In genomic region chr12:67280088-67280487, GRCh38 we compare ENCODE assay signal across 21 cellular contexts. TPM values are rescaled to one million over a fixed set of nuclear protein-coding genes. Genes with fewer than 3 reads are reported as not detected.
A peak's percentile ranks its signal among the peaks of the same experiment; 100 is the strongest.
DNase-seq lines count a peak whose midpoint lies in the region; ATAC-seq, FAIRE-seq and TF ChIP-seq lines count a peak whose summit lies in the region.
"Had no signal": no experiment of that assay in that cellular context is flagged by ENCODE, and none has a peak within 500 bp of the region (broad histone marks: within the 10 kb centered on the region; RNA-seq: fewer than 3 reads in every experiment).

No MANE protein-coding gene starts in this region.

- no peaks in the 10 kb centered on the region for H3K9me1 ChIP-seq in K562 (ENCODE audit: control insufficient read depth, insufficient read depth, low read length)

- peaks cover 35% of the 10 kb centered on the region for H4K20me1 ChIP-seq in HepG2 (ENCODE audit: insufficient read depth, low read length)
- peaks cover 10% of the 10 kb centered on the region; the same call in 1 of the 2 replicates for H4K20me1 ChIP-seq in K562 (replicated peaks; ENCODE audit: control insufficient read depth, insufficient read depth, low read length)

- H3K4me2 ChIP-seq in HepG2 (ENCODE audit: low read depth, low read length) (no peak overlapping the region), K562 (ENCODE audit: insufficient read depth, low read length) (no peak overlapping the region)
- H3K4me2 ChIP-seq: BLaER1 had no signal

- no peak overlapping the region for H3K9ac ChIP-seq in HepG2 (ENCODE audit: insufficient read depth, low read depth, low read length)
- H3K9ac ChIP-seq in K562 (ENCODE audit: insufficient read depth in 1 of 2, low read depth in 2 of 2, low read length in 2 of 2), result no peak overlapping the region
- H3K9ac ChIP-seq: BLaER1 had no signal

- no TSS peak for BruUV-seq in HepG2 (replicated peaks; lab: Mats Ljungman, UMichigan)
- no TSS peak for BruUV-seq in K562 (replicated peaks; lab: Mats Ljungman, UMichigan)

- H2AFZ ChIP-seq in HepG2 (ENCODE audit: low read length) (no peak overlapping the region), K562 (ENCODE audit: low read depth, low read length) (no peak overlapping the region)

- H3K27ac ChIP-seq in HepG2 (ENCODE audit: extremely low read length, insufficient read depth, low read length), result no peak overlapping the region
- no peak overlapping the region for H3K27ac ChIP-seq in right lobe of liver
- no peak overlapping the region for H3K27ac ChIP-seq in K562 (ENCODE audit: extremely low read depth, low read depth, low read length)
- H3K27ac ChIP-seq: 22Rv1, BLaER1 had no signal

- no peak for FAIRE-seq in HepG2 (lab: Jason Lieb, UNC)
- no peak for FAIRE-seq in K562 (lab: Jason Lieb, UNC)
- FAIRE-seq: GM12892, HTR-8/SVneo had no signal

- H3K79me2 ChIP-seq in HepG2 (ENCODE audit: insufficient read depth, low read length) (peaks cover 79% of the 10 kb centered on the region), K562 (ENCODE audit: control insufficient read depth, insufficient read depth, low read length) (peaks cover 91% of the 10 kb centered on the region)

- CTCF ChIA-PET in HepG2 (lab: Yijun Ruan, JAX; ENCODE audit: low intra/inter-chr PET ratio, low total read pairs), result no interaction called here
- CTCF ChIA-PET in K562 (lab: Yijun Ruan, JAX; ENCODE audit: low intra/inter-chr PET ratio), result no interaction called here

- POLR2A ChIA-PET in HepG2 (lab: Yijun Ruan, JAX) (no interaction called here), K562 (lab: Yijun Ruan, JAX) (interaction anchor here (1.9 to 3.5 kb wide), 2 partner anchors 7 to 10 kb away, joined by 5 to 27 read pairs; partner anchors contain the start of gene CAND1)

- TF ChIP-seq POLR2A in HepG2 (IDR thresholded peaks at IDR 0.05; ENCODE audit: insufficient read depth in 1 of 2, low read depth in 2 of 2, low read length in 2 of 2) (no peak), right lobe of liver (IDR thresholded peaks at IDR 0.05) (no peak), K562 (conservative IDR thresholded peaks at IDR 0.05) (no peak)

- intact Hi-C loops in HepG2 (cut with micrococcal nuclease; ENCODE audit: unreplicated experiment), result no loop called here
- intact Hi-C loops in right lobe of liver (cut with DNase I), result no loop called here
- intact Hi-C loops in K562 (cut with micrococcal nuclease), result no loop called here
- intact Hi-C loops in head of caudate nucleus (cut with DNase I), result no loop called here

- no peak overlapping the region for H3K4me3 Mint-ChIP-seq in nephron progenitor cell
- no peak overlapping the region for H3K4me3 Mint-ChIP-seq in activated T-cell treated with anti-CD3 and anti-CD28 coated beads, Interleukin-2, amount 50 U/mL, for 24 hours
- H3K4me3 Mint-ChIP-seq: CD14-positive monocyte, HFFc6 had no signal

- DNase-seq in HepG2 (ENCODE audit: low spot score) (no peak), right lobe of liver (no peak), K562 (ENCODE audit: extremely low read depth in 1 of 4, low spot score in 3 of 4) (no peak), nephron progenitor cell (no peak), HUDEP-2 (lab: John Stamatoyannopoulos, UW; ENCODE audit: unreplicated experiment in 76 of 76) (no peak), head of caudate nucleus (no peak)
- DNase-seq in activated T-cell treated with anti-CD3 and anti-CD28 coated beads, Interleukin-2, amount 50 U/mL, for 24 hours, result no peak
- DNase-seq: CD4-positive, alpha-beta memory T cell; DMS153; DMS79; GDM1; GOT3; H7; HFFc6; KBM-7 had no signal

- TF ChIP-seq RAD21 in HepG2 (CRISPR knock-in tag; IDR thresholded peaks at IDR 0.05), result no peak
- no peak for TF ChIP-seq RAD21 in K562 (CRISPR knock-in tag; conservative IDR thresholded peaks at IDR 0.05 in 1 of 2, IDR thresholded peaks at IDR 0.05 in 1 of 2)

- H3K9me3 ChIP-seq in HepG2 (ENCODE audit: low read length) (no peaks in the 10 kb centered on the region), right lobe of liver (no peaks in the 10 kb centered on the region), K562 (replicated peaks; ENCODE audit: control insufficient read depth, insufficient read depth, low read depth, low read length) (no peaks in the 10 kb centered on the region)
- H3K9me3 ChIP-seq: BLaER1 had no signal

- peaks cover 25% of the 10 kb centered on the region for H3K4me1 Mint-ChIP-seq in nephron progenitor cell
- H3K4me1 Mint-ChIP-seq in activated T-cell treated with anti-CD3 and anti-CD28 coated beads, Interleukin-2, amount 50 U/mL, for 24 hours (ENCODE audit: low read depth), result peaks cover 77% of the 10 kb centered on the region

- H3K27ac Mint-ChIP-seq in nephron progenitor cell, result peak overlapping the region; percentile 78
- no peak overlapping the region for H3K27ac Mint-ChIP-seq in activated T-cell treated with anti-CD3 and anti-CD28 coated beads, Interleukin-2, amount 50 U/mL, for 24 hours
- H3K27ac Mint-ChIP-seq: HFFc6 had no signal

- TF ChIP-seq CTCF in HepG2 (CRISPR knock-in tag; IDR thresholded peaks at IDR 0.05) (no peak), right lobe of liver (IDR thresholded peaks at IDR 0.05) (no peak), K562 (IDR thresholded peaks at IDR 0.05 in 2 of 3, conservative IDR thresholded peaks at IDR 0.05 in 1 of 3; ENCODE audit: insufficient read depth in 2 of 3, low read depth in 1 of 3, low read length in 3 of 3) (no peak), nephron progenitor cell (IDR thresholded peaks at IDR 0.05) (no peak)

- peaks cover 72% of the 10 kb centered on the region for H3K36me3 Mint-ChIP-seq in nephron progenitor cell (ENCODE audit: low read depth)
- peaks cover 78% of the 10 kb centered on the region for H3K36me3 Mint-ChIP-seq in activated T-cell treated with anti-CD3 and anti-CD28 coated beads, Interleukin-2, amount 50 U/mL, for 24 hours (ENCODE audit: low read depth)

- H3K4me1 ChIP-seq in HepG2 (ENCODE audit: insufficient read depth, low read length) (peaks cover 12% of the 10 kb centered on the region), right lobe of liver (peaks cover 0 to 25% (median 3%) of the 10 kb centered on the region in 4 donors), K562 (replicated peaks in 1 of 2; ENCODE audit: control insufficient read depth in 2 of 2, insufficient read depth in 2 of 2, low read length in 2 of 2) (peaks cover 0 to 9% of the 10 kb centered on the region in 2 experiments; a peak in 2 of 5 replicates)
- H3K4me1 ChIP-seq: BLaER1 had no signal

- H3K9me3 Mint-ChIP-seq in nephron progenitor cell, result no peaks in the 10 kb centered on the region
- H3K9me3 Mint-ChIP-seq in activated T-cell treated with anti-CD3 and anti-CD28 coated beads, Interleukin-2, amount 50 U/mL, for 24 hours, result no peaks in the 10 kb centered on the region
- H3K9me3 Mint-ChIP-seq: CD14-positive monocyte; CD4-positive, alpha-beta memory T cell; HFFc6 had no signal

- 82% methylated on average over 4 of the region's 4 CpGs for WGBS in HepG2 (ENCODE audit: low lambda C conversion rate)
- 46% methylated on average over 4 of the region's 4 CpGs for WGBS in right lobe of liver (ENCODE audit: insufficient coverage, low coverage, low lambda C conversion rate, missing lambda C conversion rate)
- WGBS in K562 (ENCODE audit: insufficient coverage, low coverage, missing lambda C conversion rate), result 64% methylated on average over 4 of the region's 4 CpGs

- ATAC-seq in HepG2 (no peak), right lobe of liver (no peak), K562 (no peak)
- ATAC-seq: HCT116 had no signal

- no peaks in the 10 kb centered on the region for H3K27me3 Mint-ChIP-seq in nephron progenitor cell (ENCODE audit: low read depth, poor library complexity)
- H3K27me3 Mint-ChIP-seq in activated T-cell treated with anti-CD3 and anti-CD28 coated beads, Interleukin-2, amount 50 U/mL, for 24 hours, result no peaks in the 10 kb centered on the region
- H3K27me3 Mint-ChIP-seq: CD4-positive, alpha-beta memory T cell had no signal

- H3K4me3 ChIP-seq in HepG2 (replicated peaks in 1 of 3; ENCODE audit: insufficient read depth in 1 of 3, low read depth in 2 of 3, low read length in 3 of 3) (no peak overlapping the region), right lobe of liver (no peak overlapping the region), K562 (no peak overlapping the region)
- H3K4me3 ChIP-seq: BLaER1 had no signal

- in situ Hi-C loops in HepG2 (cut with HindIII; ENCODE audit: extremely low pct_ligation_motif_present, low pct_unique_long_range_greater_than_20kb), result no loop called here
- in situ Hi-C loops in K562 (cut with MboI), result no loop called here

- H3K27me3 ChIP-seq in HepG2 (ENCODE audit: control insufficient read depth in 1 of 2, insufficient read depth in 2 of 2, low read length in 2 of 2) (no peaks in the 10 kb centered on the region), right lobe of liver (no peaks in the 10 kb centered on the region), K562 (ENCODE audit: control insufficient read depth in 2 of 2, insufficient read depth in 2 of 2, low read length in 2 of 2) (no peaks in the 10 kb centered on the region)
- H3K27me3 ChIP-seq: BLaER1 had no signal

- no peak for TF ChIP-seq EP300 in HepG2 (IDR thresholded peaks at IDR 0.05; ENCODE audit: low read depth in 2 of 2, low read length in 2 of 2)
- no peak for TF ChIP-seq EP300 in HepG2 (CRISPR knock-in tag; IDR thresholded peaks at IDR 0.05; ENCODE audit: borderline replicate concordance)
- TF ChIP-seq EP300 in K562 (IDR thresholded peaks at IDR 0.05; ENCODE audit: low read length), result no peak

- H3K36me3 ChIP-seq in HepG2 (replicated peaks in 1 of 2; ENCODE audit: control insufficient read depth in 1 of 2, insufficient read depth in 2 of 2, low read length in 2 of 2), result peaks cover 2 to 21% of the 10 kb centered on the region in 2 experiments; a peak in 3 of 5 replicates
- peaks cover 0 to 13% (median 0%) of the 10 kb centered on the region in 4 donors for H3K36me3 ChIP-seq in right lobe of liver
- peaks cover 58% of the 10 kb centered on the region for H3K36me3 ChIP-seq in K562 (ENCODE audit: control insufficient read depth, insufficient read depth, low read length)

RNA-seq across cellular contexts. Expression of gene CAND1, which starts 10.9 kb away (rescaled TPM):
- total RNA-seq in HepG2 (2016; rRNA removed; fragmentation: Illumina TruSeq; extraction: Trizol), result 138 and 241 TPM in 2 replicates
- 6.2 and 6.5 TPM in 2 replicates for total RNA-seq in HepG2 (2016; cell fraction: cytosol; rRNA removed; fragmentation: Illumina TruSeq; extraction: Trizol; ENCODE audit: low read depth)
- total RNA-seq in HepG2 (2016; cell fraction: insoluble cytoplasmic fraction; rRNA removed; fragmentation: Illumina TruSeq; extraction: Trizol), result 141 and 235 TPM in 2 replicates
- total RNA-seq in HepG2 (2016; cell fraction: membrane; rRNA removed; fragmentation: Illumina TruSeq; extraction: Trizol), result 43.2 and 45.5 TPM in 2 replicates
- 120 and 125 TPM in 2 replicates for total RNA-seq in HepG2 (2016; cell fraction: nucleus; rRNA removed; fragmentation: Illumina TruSeq; extraction: Trizol)
- 39.2 and 56.2 TPM in 2 replicates for polyA plus RNA-seq in HepG2 (2011; rRNA removed)
- 13.0 and 22.8 TPM in 2 replicates for polyA plus RNA-seq in HepG2 (2011; cell fraction: cytosol; rRNA removed)
- 25.8 and 28.3 TPM in 2 replicates for polyA plus RNA-seq in HepG2 (2011; cell fraction: nucleus; rRNA removed)
- polyA plus RNA-seq in HepG2 (2012), result 44.9 and 55.6 TPM in 2 replicates
- polyA plus RNA-seq in HepG2 (2016; cell fraction: cytosol; fragmentation: Illumina TruSeq; extraction: Trizol; ENCODE audit: low read depth), result 2.3 and 3.2 TPM in 2 replicates
- 90.7 and 101 TPM in 2 replicates for polyA plus RNA-seq in HepG2 (2016; cell fraction: insoluble cytoplasmic fraction; fragmentation: Illumina TruSeq; extraction: Trizol; ENCODE audit: low read depth)
- 8.6 and 11.2 TPM in 2 replicates for polyA plus RNA-seq in HepG2 (2016; cell fraction: membrane; fragmentation: Illumina TruSeq; extraction: Trizol; ENCODE audit: low read depth)
- polyA plus RNA-seq in HepG2 (2016; cell fraction: nucleus; fragmentation: Illumina TruSeq; extraction: Trizol; ENCODE audit: insufficient read depth, low read depth), result 71.6 and 74.8 TPM in 2 replicates
- polyA minus RNA-seq in HepG2 (2011; rRNA and poly(A)+ RNA removed; ENCODE audit: low replicate concordance), result 52.6 and 81.8 TPM in 2 replicates
- polyA minus RNA-seq in HepG2 (2011; cell fraction: cytosol; rRNA and poly(A)+ RNA removed), result 51.5 and 58.3 TPM in 2 replicates
- polyA minus RNA-seq in HepG2 (2011; cell fraction: nucleus; rRNA and poly(A)+ RNA removed), result 143 and 156 TPM in 2 replicates
- total RNA-seq in right lobe of liver, result 10 to 100 TPM; 29.3 to 64.4 (median 57.6) TPM
- total RNA-seq in K562 (2011; cell fraction: chromatin; rRNA removed; ENCODE audit: low replicate concordance), result 52.0 and 222 TPM in 2 replicates
- 26.5 and 37.0 TPM in 2 replicates for total RNA-seq in K562 (2011; cell fraction: nucleolus; rRNA removed)
- total RNA-seq in K562 (2011; cell fraction: nucleoplasm; rRNA removed), result 70.0 and 96.4 TPM in 2 replicates
- total RNA-seq in K562 (2014; rRNA removed), result 77.5 and 97.2 TPM in 2 replicates
- 116 and 127 TPM in 2 replicates for total RNA-seq in K562 (2014; rRNA removed; fragmentation: Illumina TruSeq; extraction: Trizol)
- total RNA-seq in K562 (2015; rRNA removed; fragmentation: Illumina TruSeq; extraction: Trizol), result 72.7 and 80.0 TPM in 2 replicates
- 142 and 144 TPM in 2 replicates for total RNA-seq in K562 (2021)
- 134 and 167 TPM in 2 replicates for polyA plus RNA-seq in K562 (2011; rRNA removed)
- polyA plus RNA-seq in K562 (2011; cell fraction: cytosol; rRNA removed), result 20.3 and 40.9 TPM in 2 replicates
- polyA plus RNA-seq in K562 (2011; cell fraction: nucleus; rRNA removed), result 42.3 and 66.0 TPM in 2 replicates
- polyA plus RNA-seq in K562 (2012), result 47.5 and 49.5 TPM in 2 replicates
- 50.1 and 51.3 TPM in 2 replicates for polyA plus RNA-seq in K562 (2014; fragmentation: Illumina TruSeq; extraction: Trizol)
- 10 to 100 TPM; 24.0 to 32.3 TPM for polyA plus RNA-seq in K562 (2014; fragmentation: Nextera tagmentation; extraction: Ambion mirVana)
- polyA plus RNA-seq in K562 (2014; rRNA removed), result 40.7 and 43.5 TPM in 2 replicates
- 204 and 240 TPM in 2 replicates for polyA minus RNA-seq in K562 (2011; rRNA and poly(A)+ RNA removed)
- 63.5 and 70.4 TPM in 2 replicates for polyA minus RNA-seq in K562 (2011; cell fraction: cytosol; rRNA and poly(A)+ RNA removed)
- 53.9 and 102 TPM in 2 replicates for polyA minus RNA-seq in K562 (2011; cell fraction: nucleus; rRNA and poly(A)+ RNA removed)

Comparison
In these comparisons a context has a peak if more than half of its experiments do, and no peak if none do; other contexts are left out.
1. Of the 241 proteins assayed by ChIP-seq in both HepG2 and K562: peak only in HepG2: none; only in K562: MAFG; in both: MAFF and MAFK; in neither: 238.